Comparison of ENCODE assay signal across 8 cellular contexts in genomic region chr11:9573054-9573774, GRCh38.
DNase-seq lines count a peak whose midpoint lies in the region; ATAC-seq lines count a peak whose summit lies in the region.

Gene WEE1 (plus strand): TSS chr11:9573670. CDS start chr11:9573934, 264 bp downstream.

- ATAC-seq in GM19324 (IDR thresholded peaks at IDR 0.05; ENCODE audit: low FRiP score, unreplicated experiment) (peak; percentile 92), HG03460 (IDR thresholded peaks at IDR 0.05; ENCODE audit: unreplicated experiment) (peak; percentile 84)

- peaks cover 17% of the 10 kb centered on the region for H3K36me3 ChIP-seq in BLaER1

- peak within 1 kb of the TSS; percentile 97 for H3K9ac ChIP-seq in BLaER1

- peak within 1 kb of the TSS; percentile 99 for H3K4me3 ChIP-seq in BLaER1

- peak within 1 kb of the TSS; percentile 93 for H3K4me2 ChIP-seq in BLaER1

- H3K9me3 ChIP-seq in BLaER1: no peaks in the 10 kb centered on the region

- no peaks in the 10 kb centered on the region for H3K27me3 ChIP-seq in BLaER1

- DNase-seq in NCI-H524 treated with DMSO at 0.1 percent for 48 hours (lab: John Stamatoyannopoulos, UW): peak; percentile 79
- DNase-seq in activated CD4-positive, alpha-beta T cell treated with anti-CD3 and anti-CD28 coated beads for 4 hours: peak; percentile 93 to 95
- peak; percentile 100 for DNase-seq in kidney tubule cell (ENCODE audit: low spot score)
- peak; percentile 86 to 92 for DNase-seq in stimulated activated CD4-positive, alpha-beta T cell treated with anti-CD3 and anti-CD28 coated beads, Interleukin-1b, Interleukin-23, amount 100 ng/mL, for 1 hour (ENCODE audit: low read depth in 2 of 2)

- H4K20me1 ChIP-seq in BLaER1: peaks cover 39% of the 10 kb centered on the region

- peak within 1 kb of the TSS; percentile 97 for H3K27ac ChIP-seq in BLaER1
- H3K27ac ChIP-seq in cingulate gyrus (ENCODE audit: low read depth, low read length): peak within 1 kb of the TSS; percentile 77

- peaks cover 52% of the 10 kb centered on the region for H3K4me1 ChIP-seq in BLaER1

Comparison
In these comparisons a context has a peak if more than half of its experiments do, and no peak if none do; other contexts are left out.
1. Peak in every context shown above with its lines: DNase-seq, ATAC-seq, H3K4me3 ChIP-seq and H3K27ac ChIP-seq.